ENCODE assay signal across 2 cellular contexts in genomic region chr4:85748654-85749053, GRCh38.
TF ChIP-seq lines count a peak whose summit lies in the region.

No MANE protein-coding gene starts in this region.

TF ChIP-seq in endothelial cell of umbilical vein, 7 proteins besides CTCF, POLR2A, EP300 and RAD21:
- TF ChIP-seq MYC (IDR thresholded peaks at IDR 0.05; ENCODE audit: low read depth, low read length) (no peak), JUN (IDR thresholded peaks at IDR 0.05; ENCODE audit: borderline replicate concordance, insufficient read depth, insufficient read length, low read depth) (no peak), EZH2 (IDR thresholded peaks at IDR 0.05; ENCODE audit: borderline replicate concordance, low read depth, low read length, severe bottlenecking) (no peak), GATA2 (IDR thresholded peaks at IDR 0.05; ENCODE audit: insufficient read depth, insufficient read length, low read depth, low read length) (no peak), MAX (IDR thresholded peaks at IDR 0.05; ENCODE audit: insufficient read depth, insufficient read length) (no peak), FOS (IDR thresholded peaks at IDR 0.05; ENCODE audit: borderline replicate concordance, insufficient read depth, low read length) (no peak), POLR2AphosphoS5 (IDR thresholded peaks at IDR 0.05; ENCODE audit: insufficient read depth, low read depth, low read length) (no peak)

TF ChIP-seq in WTC11, 78 proteins besides CTCF, POLR2A, EP300 and RAD21:
- no peak for TF ChIP-seq ZBTB21 (CRISPR knock-in tag; IDR thresholded peaks at IDR 0.05; ENCODE audit: borderline replicate concordance)
- TF ChIP-seq, protein P1, sequence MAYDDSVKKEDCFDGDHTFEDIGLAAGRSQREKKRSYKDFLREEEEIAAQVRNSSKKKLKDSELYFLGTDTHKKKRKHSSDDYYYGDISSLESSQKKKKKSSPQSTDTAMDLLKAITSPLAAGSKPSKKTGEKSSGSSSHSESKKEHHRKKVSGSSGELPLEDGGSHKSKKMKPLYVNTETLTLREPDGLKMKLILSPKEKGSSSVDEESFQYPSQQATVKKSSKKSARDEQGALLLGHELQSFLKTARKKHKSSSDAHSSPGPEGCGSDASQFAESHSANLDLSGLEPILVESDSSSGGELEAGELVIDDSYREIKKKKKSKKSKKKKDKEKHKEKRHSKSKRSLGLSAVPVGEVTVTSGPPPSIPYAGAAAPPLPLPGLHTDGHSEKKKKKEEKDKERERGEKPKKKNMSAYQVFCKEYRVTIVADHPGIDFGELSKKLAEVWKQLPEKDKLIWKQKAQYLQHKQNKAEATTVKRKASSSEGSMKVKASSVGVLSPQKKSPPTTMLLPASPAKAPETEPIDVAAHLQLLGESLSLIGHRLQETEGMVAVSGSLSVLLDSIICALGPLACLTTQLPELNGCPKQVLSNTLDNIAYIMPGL (CRISPR knock-in tag; IDR thresholded peaks at IDR 0.05): no peak
- TF ChIP-seq, protein P2, sequence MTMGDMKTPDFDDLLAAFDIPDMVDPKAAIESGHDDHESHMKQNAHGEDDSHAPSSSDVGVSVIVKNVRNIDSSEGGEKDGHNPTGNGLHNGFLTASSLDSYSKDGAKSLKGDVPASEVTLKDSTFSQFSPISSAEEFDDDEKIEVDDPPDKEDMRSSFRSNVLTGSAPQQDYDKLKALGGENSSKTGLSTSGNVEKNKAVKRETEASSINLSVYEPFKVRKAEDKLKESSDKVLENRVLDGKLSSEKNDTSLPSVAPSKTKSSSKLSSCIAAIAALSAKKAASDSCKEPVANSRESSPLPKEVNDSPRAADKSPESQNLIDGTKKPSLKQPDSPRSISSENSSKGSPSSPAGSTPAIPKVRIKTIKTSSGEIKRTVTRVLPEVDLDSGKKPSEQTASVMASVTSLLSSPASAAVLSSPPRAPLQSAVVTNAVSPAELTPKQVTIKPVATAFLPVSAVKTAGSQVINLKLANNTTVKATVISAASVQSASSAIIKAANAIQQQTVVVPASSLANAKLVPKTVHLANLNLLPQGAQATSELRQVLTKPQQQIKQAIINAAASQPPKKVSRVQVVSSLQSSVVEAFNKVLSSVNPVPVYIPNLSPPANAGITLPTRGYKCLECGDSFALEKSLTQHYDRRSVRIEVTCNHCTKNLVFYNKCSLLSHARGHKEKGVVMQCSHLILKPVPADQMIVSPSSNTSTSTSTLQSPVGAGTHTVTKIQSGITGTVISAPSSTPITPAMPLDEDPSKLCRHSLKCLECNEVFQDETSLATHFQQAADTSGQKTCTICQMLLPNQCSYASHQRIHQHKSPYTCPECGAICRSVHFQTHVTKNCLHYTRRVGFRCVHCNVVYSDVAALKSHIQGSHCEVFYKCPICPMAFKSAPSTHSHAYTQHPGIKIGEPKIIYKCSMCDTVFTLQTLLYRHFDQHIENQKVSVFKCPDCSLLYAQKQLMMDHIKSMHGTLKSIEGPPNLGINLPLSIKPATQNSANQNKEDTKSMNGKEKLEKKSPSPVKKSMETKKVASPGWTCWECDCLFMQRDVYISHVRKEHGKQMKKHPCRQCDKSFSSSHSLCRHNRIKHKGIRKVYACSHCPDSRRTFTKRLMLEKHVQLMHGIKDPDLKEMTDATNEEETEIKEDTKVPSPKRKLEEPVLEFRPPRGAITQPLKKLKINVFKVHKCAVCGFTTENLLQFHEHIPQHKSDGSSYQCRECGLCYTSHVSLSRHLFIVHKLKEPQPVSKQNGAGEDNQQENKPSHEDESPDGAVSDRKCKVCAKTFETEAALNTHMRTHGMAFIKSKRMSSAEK (CRISPR knock-in tag; IDR thresholded peaks at IDR 0.05; ENCODE audit: borderline replicate concordance): no peak
- TF ChIP-seq SOX15 (CRISPR knock-in tag; IDR thresholded peaks at IDR 0.05): no peak
- TF ChIP-seq USF2 (CRISPR knock-in tag; IDR thresholded peaks at IDR 0.05): no peak
- no peak for TF ChIP-seq KAT7 (CRISPR knock-in tag; IDR thresholded peaks at IDR 0.05; ENCODE audit: borderline replicate concordance)
- TF ChIP-seq NR1H2 (CRISPR knock-in tag; IDR thresholded peaks at IDR 0.05): no peak
- TF ChIP-seq ZNF671 (CRISPR knock-in tag; IDR thresholded peaks at IDR 0.05): no peak
